9 cellular contexts compared by ENCODE assay signal in genomic region chr5:14267166-14267838, GRCh38.
A peak's percentile ranks its signal among the peaks of the same experiment; 100 is the strongest.
DNase-seq lines count a peak whose midpoint lies in the region; TF ChIP-seq lines count a peak whose summit lies in the region.
"Had no signal": no experiment of that assay in that cellular context is flagged by ENCODE, and none has a peak within 500 bp of the region (broad histone marks: within the 10 kb centered on the region; RNA-seq: fewer than 3 reads in every experiment).

No MANE protein-coding gene starts in this region.

- H3K9ac ChIP-seq in skeletal muscle satellite cell (ENCODE audit: low read depth, low read length): peak overlapping the region; percentile 76

- no peaks in the 10 kb centered on the region for H3K9me3 ChIP-seq in SJCRH30 (replicated peaks)
- H3K9me3 ChIP-seq in skeletal muscle satellite cell (replicated peaks; ENCODE audit: low read length): no peaks in the 10 kb centered on the region
- H3K9me3 ChIP-seq in ovary: no peaks in the 10 kb centered on the region

- H3K36me3 ChIP-seq in SJCRH30 (no peaks in the 10 kb centered on the region), skeletal muscle satellite cell (ENCODE audit: insufficient read depth, low read length) (peaks cover 6% of the 10 kb centered on the region), ovary (no peaks in the 10 kb centered on the region)

- H3K27me3 ChIP-seq in SJCRH30: no peaks in the 10 kb centered on the region
- H3K27me3 ChIP-seq in skeletal muscle satellite cell (ENCODE audit: control insufficient read depth, insufficient read depth, low read length): no peaks in the 10 kb centered on the region
- no peaks in the 10 kb centered on the region for H3K27me3 ChIP-seq in ovary

- peaks cover 53% of the 10 kb centered on the region for H3K4me1 ChIP-seq in SJCRH30
- peaks cover 91% of the 10 kb centered on the region for H3K4me1 ChIP-seq in skeletal muscle satellite cell (ENCODE audit: control insufficient read depth, insufficient read depth, low read length)
- peaks cover 25% of the 10 kb centered on the region for H3K4me1 ChIP-seq in ovary (ENCODE audit: insufficient read depth)

- DNase-seq in DMS 273 (lab: John Stamatoyannopoulos, UW; ENCODE audit: unreplicated experiment) (peak; percentile 53), DMS 273 treated with DMSO at 0.1 percent for 48 hours (lab: John Stamatoyannopoulos, UW) (no peak), SJCRH30 (no peak), epithelial cell of proximal tubule (ENCODE audit: low read depth) (no peak), inferior parietal cortex (ENCODE audit: extremely low spot score) (no peak), ovary (no peak)
- DNase-seq in activated CD4-positive, alpha-beta T cell treated with anti-CD3 and anti-CD28 coated beads for 48 hours: no peak

- TF ChIP-seq CTCF in epithelial cell of proximal tubule (conservative IDR thresholded peaks at IDR 0.05; ENCODE audit: low read depth, low read length) (peak; percentile 15), ovary (IDR thresholded peaks at IDR 0.05) (no peak)

- intact Hi-C loops in ovary (cut with DNase I): loop anchor here in 3 of 4 donors (5.0 to 10.0 kb wide), 3 partner anchors 123 to 160 kb away; partner anchors contain the start of gene TRIO (in 2 of the 3)

- peak overlapping the region; percentile 64 for H3K4me2 ChIP-seq in skeletal muscle satellite cell (ENCODE audit: low read length)

- no peak overlapping the region for H3K4me3 ChIP-seq in SJCRH30
- H3K4me3 ChIP-seq in epithelial cell of proximal tubule (ENCODE audit: low read depth, low read length): no peak overlapping the region
- H3K4me3 ChIP-seq in skeletal muscle satellite cell (ENCODE audit: low read length): no peak overlapping the region
- no peak overlapping the region for H3K4me3 ChIP-seq in ovary

- H3K27ac ChIP-seq in SJCRH30 (peak overlapping the region; percentile 32; the same call in 1 of the 2 replicates), ovary (no peak overlapping the region)
- H3K27ac ChIP-seq: 22Rv1 had no signal

- WGBS in ovary, 3 donors: 72 to 75% (median 74%) methylated on average over 5 of the region's 5 CpGs

- TF ChIP-seq POLR2A in ovary (IDR thresholded peaks at IDR 0.05): no peak

- TF ChIP-seq EP300 in ovary (IDR thresholded peaks at IDR 0.05): no peak
